ENCODE assay signal across 27 cellular contexts in genomic region chr7:139495726-139496125, GRCh38. TPM values are rescaled to one million over a fixed set of nuclear protein-coding genes. Genes with fewer than 3 reads are reported as not detected.
DNase-seq lines count a peak whose midpoint lies in the region; ATAC-seq and TF ChIP-seq lines count a peak whose summit lies in the region.
"Had no signal": no experiment of that assay in that cellular context is flagged by ENCODE, and none has a peak within 500 bp of the region (broad histone marks: within the 10 kb centered on the region; RNA-seq: fewer than 3 reads in every experiment).

No MANE protein-coding gene starts in this region.

- no peak for TF ChIP-seq EP300 in neural cell (conservative IDR thresholded peaks at IDR 0.05; ENCODE audit: poor library complexity, severe bottlenecking)

- H3K27ac ChIP-seq in neural cell (ENCODE audit: low read length) (no peak overlapping the region), PC-3 (ENCODE audit: low read length) (no peak overlapping the region)
- H3K27ac ChIP-seq: body of pancreas, esophagus squamous epithelium, gastroesophageal sphincter had no signal

- H3K4me2 ChIP-seq in neural cell (ENCODE audit: low read length) (no peak overlapping the region), PC-3 (ENCODE audit: low read length) (no peak overlapping the region)

- H3K9me3 Mint-ChIP-seq in stimulated activated effector memory CD8-positive, alpha-beta T cell treated with anti-CD3 and anti-CD28 coated beads, Interleukin-12 subunit alpha, Interleukin-12 subunit beta, amount 100 ng/mL, for 72 hours = peaks cover 7% of the 10 kb centered on the region

- no peak overlapping the region for H3K27ac Mint-ChIP-seq in stimulated activated effector memory CD8-positive, alpha-beta T cell treated with anti-CD3 and anti-CD28 coated beads, Interleukin-12 subunit alpha, Interleukin-12 subunit beta, amount 100 ng/mL, for 72 hours
- H3K27ac Mint-ChIP-seq: H9, IgD-negative memory B cell had no signal

- no peak for TF ChIP-seq CTCF in neural cell (IDR thresholded peaks at IDR 0.05; ENCODE audit: poor library complexity, severe bottlenecking)
- TF ChIP-seq CTCF in PC-3 (conservative IDR thresholded peaks at IDR 0.05; ENCODE audit: low read depth, low read length) = no peak

- no TSS peak for BruUV-seq in PC-3 (replicated peaks; lab: Mats Ljungman, UMichigan)

- H3K9me3 ChIP-seq in neural cell (ENCODE audit: low read length) (no peaks in the 10 kb centered on the region), PC-3 (ENCODE audit: low read length) (no peaks in the 10 kb centered on the region)
- H3K9me3 ChIP-seq: body of pancreas, MG63 had no signal

- H3K79me2 ChIP-seq in neural cell (replicated peaks; ENCODE audit: insufficient read depth, low read length) (no peaks in the 10 kb centered on the region), PC-3 (ENCODE audit: low read length) (no peaks in the 10 kb centered on the region)

- H3K9me2 ChIP-seq in neural cell (ENCODE audit: insufficient read depth, low read length) (no peaks in the 10 kb centered on the region), PC-3 (replicated peaks; ENCODE audit: low read length) (no peaks in the 10 kb centered on the region)

- ATAC-seq in GM19395 (IDR thresholded peaks at IDR 0.05; ENCODE audit: unreplicated experiment) = peak; percentile 3
- peak; percentile 15 for ATAC-seq in HG03354 (IDR thresholded peaks at IDR 0.05; ENCODE audit: poor library complexity, severe bottlenecking, unreplicated experiment)
- ATAC-seq in stimulated activated effector memory CD8-positive, alpha-beta T cell treated with anti-CD3 and anti-CD28 coated beads, Interleukin-12 subunit alpha, Interleukin-12 subunit beta, amount 100 ng/mL, for 72 hours = no peak
- no peak for ATAC-seq in PC-3
- ATAC-seq: body of pancreas, gastroesophageal sphincter, Panc1, WTC11 had no signal

- no peaks in the 10 kb centered on the region for H3F3A ChIP-seq in neural cell (ENCODE audit: insufficient read depth, low read length, poor library complexity, severe bottlenecking)
- no peaks in the 10 kb centered on the region for H3F3A ChIP-seq in PC-3 (ENCODE audit: low read length, unreplicated experiment)

- DNase-seq in NCI-H82 (lab: John Stamatoyannopoulos, UW) (peak; percentile 7), NCI-H82 treated with DMSO at 0.1 percent for 48 hours (lab: John Stamatoyannopoulos, UW; ENCODE audit: unreplicated experiment) (no peak), PC-3 (no peak), A172 (ENCODE audit: low spot score) (no peak)
- no peak for DNase-seq in stimulated activated effector memory CD8-positive, alpha-beta T cell treated with anti-CD3 and anti-CD28 coated beads, Interleukin-12 subunit alpha, Interleukin-12 subunit beta, amount 100 ng/mL, for 72 hours (ENCODE audit: low spot score in 2 of 2)
- DNase-seq: body of pancreas; C1 segment of cervical spinal cord; Calu3; effector memory CD4-positive, alpha-beta T cell; esophagus squamous epithelium; H9; MG63; NCI-H1436 treated with DMSO at 0.1 percent for 48 hours; NCI-H774; substantia nigra had no signal

- H3K4me1 Mint-ChIP-seq in stimulated activated effector memory CD8-positive, alpha-beta T cell treated with anti-CD3 and anti-CD28 coated beads, Interleukin-12 subunit alpha, Interleukin-12 subunit beta, amount 100 ng/mL, for 72 hours = peaks cover 17% of the 10 kb centered on the region

- TF ChIP-seq RAD21 in neural cell (conservative IDR thresholded peaks at IDR 0.05) = no peak

- H3K36me3 Mint-ChIP-seq in stimulated activated effector memory CD8-positive, alpha-beta T cell treated with anti-CD3 and anti-CD28 coated beads, Interleukin-12 subunit alpha, Interleukin-12 subunit beta, amount 100 ng/mL, for 72 hours = no peaks in the 10 kb centered on the region
- H3K36me3 Mint-ChIP-seq: WTC11 had no signal

- H3K4me3 ChIP-seq in neural cell (ENCODE audit: low read length) = peak overlapping the region; percentile 10
- H3K4me3 ChIP-seq in PC-3 (ENCODE audit: low read length) = no peak overlapping the region
- H3K4me3 ChIP-seq: body of pancreas, esophagus squamous epithelium, gastroesophageal sphincter, MG63 had no signal

- H3K36me3 ChIP-seq in neural cell (ENCODE audit: insufficient read depth, low read length) (no peaks in the 10 kb centered on the region), PC-3 (ENCODE audit: low read depth, low read length) (no peaks in the 10 kb centered on the region)
- H3K36me3 ChIP-seq: esophagus squamous epithelium, gastroesophageal sphincter, MG63 had no signal

- no peaks in the 10 kb centered on the region for H3K4me1 ChIP-seq in PC-3 (ENCODE audit: insufficient read depth, low read length)

- no peaks in the 10 kb centered on the region for H4K20me1 ChIP-seq in neural cell (ENCODE audit: insufficient read depth)
- H4K20me1 ChIP-seq in PC-3 (ENCODE audit: low read length) = no peaks in the 10 kb centered on the region

- intact Hi-C loops in PC-3 (cut with micrococcal nuclease) = loop anchor here (10.0 kb wide), 1 partner anchor 59 kb away; no protein-coding TSS in a partner anchor

- H3K4me3 Mint-ChIP-seq in stimulated activated effector memory CD8-positive, alpha-beta T cell treated with anti-CD3 and anti-CD28 coated beads, Interleukin-12 subunit alpha, Interleukin-12 subunit beta, amount 100 ng/mL, for 72 hours = no peak overlapping the region
- H3K4me3 Mint-ChIP-seq: H9, WTC11 had no signal

- POLR2A ChIA-PET in PC-3 (lab: Charles Lee; ENCODE audit: unreplicated experiment) = no interaction called here

- H3K9ac ChIP-seq in neural cell (ENCODE audit: low read length) = no peak overlapping the region
- no peak overlapping the region for H3K9ac ChIP-seq in PC-3 (ENCODE audit: low read length)

- CTCF ChIA-PET in PC-3 (lab: Charles Lee) = no interaction called here

- no peaks in the 10 kb centered on the region for H3K27me3 ChIP-seq in neural cell (ENCODE audit: insufficient read depth, low read depth, low read length)
- H3K27me3 ChIP-seq in PC-3 (ENCODE audit: low read length) = no peaks in the 10 kb centered on the region
- H3K27me3 ChIP-seq: body of pancreas, MG63 had no signal

- H2AFZ ChIP-seq in neural cell (ENCODE audit: low read depth, low read length) (no peak overlapping the region), PC-3 (ENCODE audit: low read length) (no peak overlapping the region)

TF ChIP-seq in neural cell, 6 proteins besides CTCF, POLR2A, EP300 and RAD21:
- TF ChIP-seq TAF1 (IDR thresholded peaks at IDR 0.05; ENCODE audit: low read depth) (no peak), EZH2 (IDR thresholded peaks at IDR 0.05; ENCODE audit: borderline replicate concordance, insufficient read depth, low read length, poor library complexity, severe bottlenecking) (no peak), SMC3 (conservative IDR thresholded peaks at IDR 0.05; ENCODE audit: poor library complexity) (no peak), REST (IDR thresholded peaks at IDR 0.05; ENCODE audit: borderline replicate concordance) (no peak), MXI1 (conservative IDR thresholded peaks at IDR 0.05; ENCODE audit: poor library complexity, severe bottlenecking) (no peak), POLR2AphosphoS5 (IDR thresholded peaks at IDR 0.05) (no peak)
TF ChIP-seq in neural cell: peak in this region for 0.

RNA-seq across cellular contexts. Expression of gene KLRG2, which starts 12.3 kb away (rescaled TPM):
- not detected in 2 replicates for polyA plus RNA-seq in neural cell
- polyA minus RNA-seq in neural cell = not detected in 2 replicates
- 2.2 and 3.3 TPM in 2 replicates for total RNA-seq in PC-3 (2014; rRNA removed)
- total RNA-seq in A172 (2014; rRNA removed; shearing (Covaris generic)) = 0.12 TPM in 1 of 2 replicates, not detected in the other
- total RNA-seq: lung microvascular endothelial cell, urinary bladder had no signal
- polyA plus RNA-seq: IgD-negative memory B cell had no signal

RNA-seq across cellular contexts. Expression of gene CLEC2L, which starts 27.8 kb away (rescaled TPM):
- polyA plus RNA-seq in neural cell = 4.5 and 17.8 TPM in 2 replicates
- polyA minus RNA-seq in neural cell = 1.5 and 2.2 TPM in 2 replicates
- total RNA-seq in PC-3 (2014; rRNA removed) = not detected in 2 replicates
- total RNA-seq in A172 (2014; rRNA removed; shearing (Covaris generic)) = not detected in 2 replicates
- total RNA-seq: body of pancreas; Calu3; esophagus squamous epithelium; kidney epithelial cell; lung microvascular endothelial cell; SK-MEL-5; T-helper 2 cell treated with Interferon-gamma antibody and Interleukin-4, amounts not matched to agents 100 ng/mL and 5 ng/mL, for 36 hours had no signal
- polyA plus RNA-seq: IgD-negative memory B cell had no signal

Comparison
In these comparisons a context has a peak if more than half of its experiments do, and no peak if none do; other contexts are left out.
1. ATAC-seq: peak in GM19395 (single experiment) and HG03354 (single experiment); none in stimulated activated effector memory CD8-positive, alpha-beta T cell treated with anti-CD3 and anti-CD28 coated beads, Interleukin-12 subunit alpha, Interleukin-12 subunit beta, amount 100 ng/mL, for 72 hours (single experiment) and PC-3 (single experiment).